ENCODE assay signal across 20 cellular contexts in the genomic region with DNA sequence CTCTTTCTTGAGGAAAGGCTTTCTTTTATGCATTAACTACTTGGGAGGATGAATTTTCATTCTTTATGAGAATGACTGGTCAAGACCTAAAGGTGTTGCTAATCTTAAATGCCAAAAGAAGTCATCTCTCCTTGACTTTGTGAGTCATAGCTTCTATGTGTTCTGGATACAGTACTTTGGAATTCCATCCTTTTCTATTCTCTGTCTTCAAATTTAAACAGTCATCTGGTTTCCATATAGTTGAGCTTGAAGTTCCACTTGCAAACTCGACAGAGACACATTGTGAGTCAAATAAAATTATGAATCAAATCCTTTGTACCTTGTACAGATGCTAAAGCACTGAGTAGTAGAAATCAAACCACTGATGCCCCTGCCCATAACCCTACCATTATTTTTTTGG.
"Had no signal": no experiment of that assay in that cellular context is flagged by ENCODE, and none has a peak within 500 bp of the region (broad histone marks: within the 10 kb centered on the region; RNA-seq: fewer than 3 reads in every experiment).

No MANE protein-coding gene starts in this region.

- H3K4me1 Mint-ChIP-seq: memory B cell, mesothelial cell of epicardium, natural killer cell, neural crest cell had no signal

- H3K4me3 Mint-ChIP-seq: memory B cell, mesothelial cell of epicardium, natural killer cell, neural crest cell, type B pancreatic cell had no signal

- DNase-seq: effector memory CD4-positive, alpha-beta T cell; kidney; left cardiac atrium; left ventricle myocardium inferior; lower lobe of right lung; natural killer cell; ovary; small intestine; stimulated activated CD4-positive, alpha-beta T cell treated with anti-CD3 and anti-CD28 coated beads, Interleukin-12 subunit alpha, Interleukin-12 subunit beta, amount 100 ng/mL, for 4 hours; stimulated activated naive CD4-positive, alpha-beta T cell; stomach; substantia nigra; uterus had no signal

- H3K27me3 ChIP-seq: foreskin keratinocyte, ovary, right atrium auricular region, stomach, uterus had no signal

- H3K9me3 ChIP-seq: lower lobe of right lung, ovary, thoracic aorta, uterus had no signal

- H3K4me3 ChIP-seq: left ventricle myocardium inferior, lower lobe of right lung, ovary, right atrium auricular region, stomach, thoracic aorta, uterus had no signal

- H3K27me3 Mint-ChIP-seq: memory B cell, type B pancreatic cell had no signal

- H3K27ac ChIP-seq: foreskin keratinocyte, left ventricle myocardium inferior, lower lobe of right lung, ovary, right atrium auricular region, stomach, thoracic aorta, uterus had no signal

- H3K27ac Mint-ChIP-seq: memory B cell, mesothelial cell of epicardium, natural killer cell, type B pancreatic cell had no signal

- H3K36me3 ChIP-seq: left ventricle myocardium inferior, lower lobe of right lung, ovary, right atrium auricular region, stomach, thoracic aorta, uterus had no signal

- H3K4me1 ChIP-seq: foreskin keratinocyte, left ventricle myocardium inferior, lower lobe of right lung, right atrium auricular region, stomach, uterus had no signal

- H3K36me3 Mint-ChIP-seq: memory B cell, natural killer cell, type B pancreatic cell had no signal
